In the genomic region with DNA sequence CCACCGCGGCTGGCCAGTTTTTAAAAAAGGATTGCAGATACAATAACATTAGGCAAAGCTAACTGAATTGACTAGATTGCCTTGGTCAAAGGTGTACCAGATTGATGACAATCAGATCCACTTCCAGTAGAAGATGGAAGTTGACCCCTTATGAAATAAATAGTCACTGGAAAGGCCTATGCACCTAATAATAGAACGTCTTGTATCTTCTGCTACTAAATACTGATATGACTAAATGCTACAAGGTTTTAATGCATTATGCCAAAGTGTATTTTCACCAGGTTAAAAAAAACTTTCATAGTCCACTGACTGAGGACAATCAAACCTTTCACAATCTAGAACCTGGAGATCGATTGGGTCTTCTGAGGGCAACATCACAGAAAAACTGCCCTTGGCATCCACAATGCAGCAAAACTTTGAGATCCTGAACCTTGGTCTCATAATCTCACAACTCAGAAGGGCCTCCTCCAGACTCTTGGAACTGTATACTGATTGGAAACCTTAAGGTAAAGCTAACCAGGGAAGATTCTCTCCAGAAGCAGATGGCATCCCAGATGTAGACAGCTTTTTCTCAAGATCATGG, we compare ENCODE assay signal across 23 cellular contexts.
"Had no signal": no experiment of that assay in that cellular context is flagged by ENCODE, and none has a peak within 500 bp of the region (broad histone marks: within the 10 kb centered on the region; RNA-seq: fewer than 3 reads in every experiment).

No MANE protein-coding gene starts in this region.

- H3K36me3 Mint-ChIP-seq: T-cell had no signal

- H3K27ac Mint-ChIP-seq: T-cell had no signal

- H3K9me3 Mint-ChIP-seq: T-cell had no signal

- FAIRE-seq: HTR-8/SVneo had no signal

- DNase-seq: KBM-7, MV-4-11, NCI-H1048, NCI-H1105, NCI-H1417, NCI-H1436 treated with DMSO at 0.1 percent for 48 hours, NCI-H1694, NCI-H187 treated with DMSO at 0.1 percent for 48 hours, NCI-H2029 treated with DMSO at 0.1 percent for 48 hours, NCI-H2171 treated with DMSO at 0.1 percent for 48 hours, NCI-H345, NCI-H446 treated with DMSO at 0.1 percent for 48 hours, NCI-H510A treated with DMSO at 0.1 percent for 48 hours, NCI-H526, PC-3, SHP77, SK-N-SH, SW 1271, T-cell had no signal

- H3K9me3 ChIP-seq: SK-N-SH had no signal

- H3K4me2 ChIP-seq: SK-N-SH had no signal

- H3K4me3 Mint-ChIP-seq: T-cell had no signal

- H3K9ac ChIP-seq: SK-N-SH had no signal

- ATAC-seq: Panc1, PC-3, T-cell had no signal

- H3K27me3 Mint-ChIP-seq: T-cell had no signal

- H3K27ac ChIP-seq: HL-60, RWPE1 had no signal
